ENCODE assay signal across 13 cellular contexts in genomic region chr6:137933696-137934095, GRCh38.
A peak's percentile ranks its signal among the peaks of the same experiment; 100 is the strongest.
DNase-seq lines count a peak whose midpoint lies in the region; ATAC-seq, FAIRE-seq and TF ChIP-seq lines count a peak whose summit lies in the region.
"Had no signal": no experiment of that assay in that cellular context is flagged by ENCODE, and none has a peak within 500 bp of the region (broad histone marks: within the 10 kb centered on the region; RNA-seq: fewer than 3 reads in every experiment).

No MANE protein-coding gene starts in this region.

- H3K27ac ChIP-seq in AG04450 (ENCODE audit: low read depth, low read length): no peak overlapping the region
- H3K27ac ChIP-seq in KMS-11: peak overlapping the region; percentile 90
- H3K27ac ChIP-seq in lung (ENCODE audit: low read depth in 1 of 2, low read length in 1 of 2): no peak overlapping the region
- no peak overlapping the region for H3K27ac ChIP-seq in WERI-Rb-1
- H3K27ac ChIP-seq: VCaP had no signal

- 69 to 88% methylated on average over 3 of the region's 3 CpGs for WGBS in lung, 2 donors

- peak; percentile 72 for ATAC-seq in lung (ENCODE audit: insufficient read depth, low FRiP score)
- ATAC-seq: natural killer cell had no signal

- H3K4me3 Mint-ChIP-seq in mesothelial cell of epicardium: no peak overlapping the region
- H3K4me3 Mint-ChIP-seq: activated naive CD8-positive, alpha-beta T cell treated with anti-CD3 and anti-CD28 coated beads, Interleukin-2, amount 10 ng/mL, durations not matched to agents 7 days and 5 days; natural killer cell had no signal

- H3K9me3 ChIP-seq in AG04450 (ENCODE audit: control insufficient read depth, insufficient read depth, low read length) (no peaks in the 10 kb centered on the region), lung (ENCODE audit: control insufficient read depth in 2 of 2, insufficient read depth in 1 of 2, low read length in 1 of 2) (no peaks in the 10 kb centered on the region), WERI-Rb-1 (ENCODE audit: severe bottlenecking) (no peaks in the 10 kb centered on the region)

- H3K27me3 ChIP-seq in AG04450 (ENCODE audit: control insufficient read depth, insufficient read depth, low read length): no peaks in the 10 kb centered on the region
- H3K27me3 ChIP-seq in KMS-11 (ENCODE audit: insufficient read depth, low read depth): no peaks in the 10 kb centered on the region
- no peaks in the 10 kb centered on the region for H3K27me3 ChIP-seq in bronchial epithelial cell (ENCODE audit: control insufficient read depth, insufficient read depth, low read length)
- no peaks in the 10 kb centered on the region for H3K27me3 ChIP-seq in lung (ENCODE audit: control insufficient read depth, insufficient read depth)
- no peaks in the 10 kb centered on the region for H3K27me3 ChIP-seq in WERI-Rb-1 (ENCODE audit: insufficient read depth, low read depth, severe bottlenecking)

- FAIRE-seq in bronchial epithelial cell (lab: Jason Lieb, UNC): peak; percentile 36

- peak overlapping the region; percentile 90 for H3K4me2 ChIP-seq in KMS-11

- DNase-seq in AG04450 (ENCODE audit: low read depth, low spot score) (peak; percentile 23), bronchial epithelial cell (ENCODE audit: low read depth) (peak; percentile 79), lung (ENCODE audit: low spot score) (no peak), MV-4-11 (lab: John Stamatoyannopoulos, UW) (no peak), WERI-Rb-1 (no peak), mesothelial cell of epicardium (ENCODE audit: low spot score in 2 of 2, unreplicated experiment in 2 of 2) (no peak), HEK293T (ENCODE audit: extremely low spot score) (no peak)
- DNase-seq: activated naive CD8-positive, alpha-beta T cell treated with anti-CD3 and anti-CD28 coated beads, Interleukin-2, amount 10 ng/mL, durations not matched to agents 7 days and 5 days; glutamatergic neuron; natural killer cell; NCI-H1417 treated with DMSO at 0.1 percent for 48 hours had no signal

- CTCF ChIA-PET in AG04450 (lab: Charles Lee) (interaction anchor here (1.0 to 3.4 kb wide), 3 partner anchors 11 to 227 kb away, joined by 6 to 22 read pairs (median 8); no protein-coding TSS in a partner anchor), HEK293T (lab: Yijun Ruan, JAX) (interaction anchor here (2.3 kb wide), 1 partner anchor 11 kb away, joined by 6 read pairs; no protein-coding TSS in a partner anchor)

- H3K79me2 ChIP-seq in KMS-11 (ENCODE audit: insufficient read depth, low read depth): no peaks in the 10 kb centered on the region

- H3K4me3 ChIP-seq in AG04450 (ENCODE audit: low read depth, low read length) (no peak overlapping the region), KMS-11 (IDR thresholded peaks at IDR 0.05; ENCODE audit: insufficient read depth, low read depth, low read length) (no peak overlapping the region), bronchial epithelial cell (ENCODE audit: low read depth, low read length) (no peak overlapping the region), lung (no peak overlapping the region), WERI-Rb-1 (ENCODE audit: low read depth, low read length) (no peak overlapping the region)

- POLR2A ChIA-PET in AG04450 (lab: Yijun Ruan, JAX) (no interaction called here), HEK293T (lab: Yijun Ruan, JAX) (no interaction called here)

- H3K9me3 Mint-ChIP-seq in mesothelial cell of epicardium: peaks cover 25% of the 10 kb centered on the region

- H2AFZ ChIP-seq in KMS-11 (ENCODE audit: low read depth): peak overlapping the region; percentile 72; the same call in 1 of the 2 replicates

- no peak overlapping the region for H3K27ac Mint-ChIP-seq in mesothelial cell of epicardium
- H3K27ac Mint-ChIP-seq: activated naive CD8-positive, alpha-beta T cell treated with anti-CD3 and anti-CD28 coated beads, Interleukin-2, amount 10 ng/mL, durations not matched to agents 7 days and 5 days; natural killer cell had no signal

- H3K27me3 Mint-ChIP-seq in mesothelial cell of epicardium (ENCODE audit: low read depth): no peaks in the 10 kb centered on the region
- H3K27me3 Mint-ChIP-seq: activated naive CD8-positive, alpha-beta T cell treated with anti-CD3 and anti-CD28 coated beads, Interleukin-2, amount 10 ng/mL, durations not matched to agents 7 days and 5 days had no signal

- peaks cover 11% of the 10 kb centered on the region for H3K36me3 Mint-ChIP-seq in mesothelial cell of epicardium

- H3K4me1 Mint-ChIP-seq in mesothelial cell of epicardium: peaks cover 8% of the 10 kb centered on the region

- H3K36me3 ChIP-seq in KMS-11 (ENCODE audit: insufficient read depth) (no peaks in the 10 kb centered on the region), bronchial epithelial cell (ENCODE audit: control insufficient read depth, insufficient read depth, low read length) (no peaks in the 10 kb centered on the region), lung (ENCODE audit: control insufficient read depth in 2 of 2, insufficient read depth in 2 of 2, low read length in 2 of 2) (no peaks in the 10 kb centered on the region), WERI-Rb-1 (no peaks in the 10 kb centered on the region)

- H4K20me1 ChIP-seq in KMS-11 (ENCODE audit: insufficient read depth): no peaks in the 10 kb centered on the region

- H3K4me1 ChIP-seq in KMS-11 (ENCODE audit: low read depth, poor library complexity, severe bottlenecking) (peaks cover 83% of the 10 kb centered on the region), lung (ENCODE audit: control insufficient read depth in 2 of 2, insufficient read depth in 2 of 2, low read length in 2 of 2) (peaks cover 0 to 2% of the 10 kb centered on the region in 2 donors)

- no peak for TF ChIP-seq CTCF in AG04450 (IDR thresholded peaks at IDR 0.05; ENCODE audit: low read depth, low read length)
- TF ChIP-seq CTCF in KMS-11 (conservative IDR thresholded peaks at IDR 0.05; ENCODE audit: low read depth, low read length): no peak
- TF ChIP-seq CTCF in bronchial epithelial cell (IDR thresholded peaks at IDR 0.05; ENCODE audit: insufficient read depth, low read length, severe bottlenecking): no peak
- no peak for TF ChIP-seq CTCF in lung (IDR thresholded peaks at IDR 0.05; ENCODE audit: control extremely low read depth, extremely low read depth)
- no peak for TF ChIP-seq CTCF in WERI-Rb-1 (IDR thresholded peaks at IDR 0.05; ENCODE audit: low read depth, low read length)
- TF ChIP-seq CTCF in mesothelial cell of epicardium (IDR thresholded peaks at IDR 0.05; ENCODE audit: unreplicated experiment): no peak

- H3K9ac ChIP-seq in KMS-11: peak overlapping the region; percentile 27; the same call in 1 of the 2 replicates

TF ChIP-seq in HEK293T, 16 proteins besides CTCF, POLR2A, EP300 and RAD21:
- no peak for TF ChIP-seq ZNF384 (IDR thresholded peaks at IDR 0.05)
- TF ChIP-seq HDGF (IDR thresholded peaks at IDR 0.05; ENCODE audit: borderline replicate concordance): no peak
- TF ChIP-seq FOXA1 (IDR thresholded peaks at IDR 0.05): no peak
- no peak for TF ChIP-seq ARNT (IDR thresholded peaks at IDR 0.05)
TF ChIP-seq in HEK293T: peak in this region for 0.

Comparison
In these comparisons a context has a peak if more than half of its experiments do, and no peak if none do; other contexts are left out.
1. DNase-seq: peak in AG04450 (single experiment) and bronchial epithelial cell (single experiment); none in lung (single experiment), MV-4-11 (single experiment), WERI-Rb-1 (single experiment), mesothelial cell of epicardium (0 of 2) and HEK293T (single experiment).